In the genomic region with DNA sequence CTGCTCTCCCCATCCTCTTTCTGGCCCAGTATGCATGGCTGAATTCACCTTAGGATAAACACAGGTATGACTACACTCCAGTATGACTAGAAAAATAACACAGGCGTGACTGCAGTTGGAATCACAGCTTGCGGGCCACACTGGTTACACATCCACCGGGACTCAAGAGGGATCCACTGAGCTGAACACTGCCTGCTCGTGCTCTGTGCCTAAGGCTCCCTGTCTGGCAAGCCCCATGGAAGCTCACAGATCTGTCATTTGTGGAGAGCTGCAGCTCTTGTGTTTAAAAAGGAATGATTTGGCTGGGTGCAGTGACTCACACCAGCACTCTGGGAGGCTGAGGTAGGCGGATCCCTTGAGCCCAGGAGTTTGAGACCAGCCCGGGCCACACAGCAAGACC, we compare ENCODE assay signal across 1 cellular context.
TF ChIP-seq lines count a peak whose summit lies in the region.

No MANE protein-coding gene starts in this region.

TF ChIP-seq in GM23338, 12 proteins besides CTCF, POLR2A, EP300 and RAD21 (continued from another document):
- TF ChIP-seq, protein P1, sequence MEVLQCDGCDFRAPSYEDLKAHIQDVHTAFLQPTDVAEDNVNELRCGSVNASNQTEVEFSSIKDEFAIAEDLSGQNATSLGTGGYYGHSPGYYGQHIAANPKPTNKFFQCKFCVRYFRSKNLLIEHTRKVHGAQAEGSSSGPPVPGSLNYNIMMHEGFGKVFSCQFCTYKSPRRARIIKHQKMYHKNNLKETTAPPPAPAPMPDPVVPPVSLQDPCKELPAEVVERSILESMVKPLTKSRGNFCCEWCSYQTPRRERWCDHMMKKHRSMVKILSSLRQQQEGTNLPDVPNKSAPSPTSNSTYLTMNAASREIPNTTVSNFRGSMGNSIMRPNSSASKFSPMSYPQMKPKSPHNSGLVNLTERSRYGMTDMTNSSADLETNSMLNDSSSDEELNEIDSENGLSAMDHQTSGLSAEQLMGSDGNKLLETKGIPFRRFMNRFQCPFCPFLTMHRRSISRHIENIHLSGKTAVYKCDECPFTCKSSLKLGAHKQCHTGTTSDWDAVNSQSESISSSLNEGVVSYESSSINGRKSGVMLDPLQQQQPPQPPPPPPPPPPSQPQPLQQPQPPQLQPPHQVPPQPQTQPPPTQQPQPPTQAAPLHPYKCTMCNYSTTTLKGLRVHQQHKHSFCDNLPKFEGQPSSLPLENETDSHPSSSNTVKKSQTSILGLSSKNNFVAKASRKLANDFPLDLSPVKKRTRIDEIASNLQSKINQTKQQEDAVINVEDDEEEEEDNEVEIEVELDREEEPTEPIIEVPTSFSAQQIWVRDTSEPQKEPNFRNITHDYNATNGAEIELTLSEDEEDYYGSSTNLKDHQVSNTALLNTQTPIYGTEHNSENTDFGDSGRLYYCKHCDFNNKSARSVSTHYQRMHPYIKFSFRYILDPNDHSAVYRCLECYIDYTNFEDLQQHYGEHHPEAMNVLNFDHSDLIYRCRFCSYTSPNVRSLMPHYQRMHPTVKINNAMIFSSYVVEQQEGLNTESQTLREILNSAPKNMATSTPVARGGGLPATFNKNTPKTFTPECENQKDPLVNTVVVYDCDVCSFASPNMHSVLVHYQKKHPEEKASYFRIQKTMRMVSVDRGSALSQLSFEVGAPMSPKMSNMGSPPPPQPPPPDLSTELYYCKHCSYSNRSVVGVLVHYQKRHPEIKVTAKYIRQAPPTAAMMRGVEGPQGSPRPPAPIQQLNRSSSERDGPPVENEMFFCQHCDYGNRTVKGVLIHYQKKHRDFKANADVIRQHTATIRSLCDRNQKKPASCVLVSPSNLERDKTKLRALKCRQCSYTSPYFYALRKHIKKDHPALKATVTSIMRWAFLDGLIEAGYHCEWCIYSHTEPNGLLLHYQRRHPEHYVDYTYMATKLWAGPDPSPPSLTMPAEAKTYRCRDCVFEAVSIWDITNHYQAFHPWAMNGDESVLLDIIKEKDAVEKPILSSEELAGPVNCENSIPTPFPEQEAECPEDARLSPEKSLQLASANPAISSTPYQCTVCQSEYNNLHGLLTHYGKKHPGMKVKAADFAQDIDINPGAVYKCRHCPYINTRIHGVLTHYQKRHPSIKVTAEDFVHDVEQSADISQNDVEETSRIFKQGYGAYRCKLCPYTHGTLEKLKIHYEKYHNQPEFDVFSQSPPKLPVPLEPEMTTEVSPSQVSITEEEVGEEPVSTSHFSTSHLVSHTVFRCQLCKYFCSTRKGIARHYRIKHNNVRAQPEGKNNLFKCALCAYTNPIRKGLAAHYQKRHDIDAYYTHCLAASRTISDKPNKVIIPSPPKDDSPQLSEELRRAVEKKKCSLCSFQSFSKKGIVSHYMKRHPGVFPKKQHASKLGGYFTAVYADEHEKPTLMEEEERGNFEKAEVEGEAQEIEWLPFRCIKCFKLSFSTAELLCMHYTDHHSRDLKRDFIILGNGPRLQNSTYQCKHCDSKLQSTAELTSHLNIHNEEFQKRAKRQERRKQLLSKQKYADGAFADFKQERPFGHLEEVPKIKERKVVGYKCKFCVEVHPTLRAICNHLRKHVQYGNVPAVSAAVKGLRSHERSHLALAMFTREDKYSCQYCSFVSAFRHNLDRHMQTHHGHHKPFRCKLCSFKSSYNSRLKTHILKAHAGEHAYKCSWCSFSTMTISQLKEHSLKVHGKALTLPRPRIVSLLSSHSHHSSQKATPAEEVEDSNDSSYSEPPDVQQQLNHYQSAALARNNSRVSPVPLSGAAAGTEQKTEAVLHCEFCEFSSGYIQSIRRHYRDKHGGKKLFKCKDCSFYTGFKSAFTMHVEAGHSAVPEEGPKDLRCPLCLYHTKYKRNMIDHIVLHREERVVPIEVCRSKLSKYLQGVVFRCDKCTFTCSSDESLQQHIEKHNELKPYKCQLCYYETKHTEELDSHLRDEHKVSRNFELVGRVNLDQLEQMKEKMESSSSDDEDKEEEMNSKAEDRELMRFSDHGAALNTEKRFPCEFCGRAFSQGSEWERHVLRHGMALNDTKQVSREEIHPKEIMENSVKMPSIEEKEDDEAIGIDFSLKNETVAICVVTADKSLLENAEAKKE (CRISPR knock-in tag; IDR thresholded peaks at IDR 0.05): no peak
- no peak for TF ChIP-seq EZH2 (IDR thresholded peaks at IDR 0.05; ENCODE audit: low read depth, unreplicated experiment)
- TF ChIP-seq, protein P2, sequence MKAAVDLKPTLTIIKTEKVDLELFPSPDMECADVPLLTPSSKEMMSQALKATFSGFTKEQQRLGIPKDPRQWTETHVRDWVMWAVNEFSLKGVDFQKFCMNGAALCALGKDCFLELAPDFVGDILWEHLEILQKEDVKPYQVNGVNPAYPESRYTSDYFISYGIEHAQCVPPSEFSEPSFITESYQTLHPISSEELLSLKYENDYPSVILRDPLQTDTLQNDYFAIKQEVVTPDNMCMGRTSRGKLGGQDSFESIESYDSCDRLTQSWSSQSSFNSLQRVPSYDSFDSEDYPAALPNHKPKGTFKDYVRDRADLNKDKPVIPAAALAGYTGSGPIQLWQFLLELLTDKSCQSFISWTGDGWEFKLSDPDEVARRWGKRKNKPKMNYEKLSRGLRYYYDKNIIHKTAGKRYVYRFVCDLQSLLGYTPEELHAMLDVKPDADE (IDR thresholded peaks at IDR 0.05): no peak
- TF ChIP-seq ZNF331 (CRISPR knock-in tag; IDR thresholded peaks at IDR 0.05; ENCODE audit: low read depth): no peak
- no peak for TF ChIP-seq CREB1 (CRISPR knock-in tag; IDR thresholded peaks at IDR 0.05; ENCODE audit: low read depth)
